1 cellular context compared by ENCODE assay signal in genomic region chr6:165222315-165223025, GRCh38.
TF ChIP-seq lines count a peak whose summit lies in the region.

No MANE protein-coding gene starts in this region.

TF ChIP-seq in GM23338, 12 proteins besides CTCF, POLR2A, EP300 and RAD21 (continued from another document):
- no peak for TF ChIP-seq ZNF462 (CRISPR knock-in tag; IDR thresholded peaks at IDR 0.05)
- TF ChIP-seq JUNB (IDR thresholded peaks at IDR 0.05; ENCODE audit: unreplicated experiment) = no peak
- no peak for TF ChIP-seq NANOG (IDR thresholded peaks at IDR 0.05; ENCODE audit: borderline replicate concordance)
- TF ChIP-seq, protein P1, sequence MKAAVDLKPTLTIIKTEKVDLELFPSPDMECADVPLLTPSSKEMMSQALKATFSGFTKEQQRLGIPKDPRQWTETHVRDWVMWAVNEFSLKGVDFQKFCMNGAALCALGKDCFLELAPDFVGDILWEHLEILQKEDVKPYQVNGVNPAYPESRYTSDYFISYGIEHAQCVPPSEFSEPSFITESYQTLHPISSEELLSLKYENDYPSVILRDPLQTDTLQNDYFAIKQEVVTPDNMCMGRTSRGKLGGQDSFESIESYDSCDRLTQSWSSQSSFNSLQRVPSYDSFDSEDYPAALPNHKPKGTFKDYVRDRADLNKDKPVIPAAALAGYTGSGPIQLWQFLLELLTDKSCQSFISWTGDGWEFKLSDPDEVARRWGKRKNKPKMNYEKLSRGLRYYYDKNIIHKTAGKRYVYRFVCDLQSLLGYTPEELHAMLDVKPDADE (IDR thresholded peaks at IDR 0.05) = no peak
- no peak for TF ChIP-seq EZH2phosphoT487 (IDR thresholded peaks at IDR 0.05; ENCODE audit: unreplicated experiment)
- no peak for TF ChIP-seq ZNF114 (CRISPR knock-in tag; IDR thresholded peaks at IDR 0.05)
